In the genomic region with DNA sequence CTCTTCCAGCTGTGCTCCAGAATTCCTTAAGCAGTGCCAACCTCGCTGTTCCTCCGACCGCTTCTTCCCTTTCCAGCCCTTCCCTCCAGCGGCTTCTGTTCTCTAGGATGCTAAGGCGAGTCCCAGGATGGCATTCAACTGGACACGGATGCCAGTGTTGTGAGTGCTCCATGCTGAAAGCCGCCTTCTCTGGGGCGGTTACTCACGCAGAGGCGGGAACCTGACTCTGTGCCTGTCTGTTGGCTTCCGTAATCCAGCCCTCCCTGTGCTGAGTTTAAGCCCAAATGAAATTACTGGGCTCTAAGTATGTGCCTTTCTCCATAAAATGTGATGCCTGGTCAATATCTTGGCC, we compare ENCODE assay signal across 14 cellular contexts. TPM values are rescaled to one million over a fixed set of nuclear protein-coding genes. Genes with fewer than 3 reads are reported as not detected.
DNase-seq lines count a peak whose midpoint lies in the region; ATAC-seq and TF ChIP-seq lines count a peak whose summit lies in the region.
"Had no signal": no experiment of that assay in that cellular context is flagged by ENCODE, and none has a peak within 500 bp of the region (broad histone marks: within the 10 kb centered on the region; RNA-seq: fewer than 3 reads in every experiment).

No MANE protein-coding gene starts in this region.

- H3K4me1 ChIP-seq in fibroblast of lung (ENCODE audit: control insufficient read depth, extremely low read depth, insufficient read depth, low read length) = peaks cover 38% of the 10 kb centered on the region

- no peak overlapping the region for H2AFZ ChIP-seq in fibroblast of lung (ENCODE audit: low read length)

- no peak overlapping the region for H3K4me3 ChIP-seq in fibroblast of lung (replicated peaks in 1 of 4; ENCODE audit: control extremely low read depth in 1 of 4, insufficient read depth in 1 of 4, low read depth in 3 of 4, low read length in 4 of 4)
- H3K4me3 ChIP-seq: skin epidermis had no signal

- peaks cover 1% of the 10 kb centered on the region for H3K36me3 ChIP-seq in fibroblast of lung (ENCODE audit: control insufficient read depth, insufficient read depth, low read length)

- no peaks in the 10 kb centered on the region for H3K9me3 ChIP-seq in fibroblast of lung (ENCODE audit: control insufficient read depth, insufficient read depth, low read depth, low read length)

- peaks cover 3% of the 10 kb centered on the region for H4K20me1 ChIP-seq in fibroblast of lung (ENCODE audit: control insufficient read depth, extremely low read depth, insufficient read depth, low read length)

- peak; percentile 78 for DNase-seq in NCI-H226
- DNase-seq in fibroblast of lung (ENCODE audit: low read depth in 2 of 2) = peak in 1 of 2 donors; percentile 86
- peak; percentile 34 for DNase-seq in mucosa of gallbladder (ENCODE audit: low spot score)
- DNase-seq in type B pancreatic cell (ENCODE audit: extremely low spot score, unreplicated experiment) = no peak
- DNase-seq in iPS-NIHi7 (ENCODE audit: extremely low spot score) = no peak
- DNase-seq in NCI-H146 treated with DMSO at 0.1 percent for 48 hours (lab: John Stamatoyannopoulos, UW; ENCODE audit: unreplicated experiment) = no peak
- DNase-seq: activated CD8-positive, alpha-beta T cell treated with anti-CD3 and anti-CD28 coated beads for 36 hours; DMS79 treated with DMSO at 0.1 percent for 48 hours; NCI-H524; stimulated activated CD8-positive, alpha-beta memory T cell treated with anti-CD3 and anti-CD28 coated beads, Interleukin-4, amount 100 ng/mL, for 48 hours had no signal

- peak overlapping the region; percentile 93 for H3K27ac ChIP-seq in fibroblast of lung (ENCODE audit: insufficient read depth, low read length)

- H3K9ac ChIP-seq in fibroblast of lung (ENCODE audit: insufficient read depth, low read length) = no peak overlapping the region

- peaks cover 24% of the 10 kb centered on the region for H3K36me3 Mint-ChIP-seq in type B pancreatic cell
- H3K36me3 Mint-ChIP-seq: activated naive CD4-positive, alpha-beta T cell treated with anti-CD3 and anti-CD28 coated beads, Interleukin-2, amount 50 U/mL, for 24 hours had no signal

- peaks cover 29% of the 10 kb centered on the region for H3K4me1 Mint-ChIP-seq in type B pancreatic cell (ENCODE audit: unreplicated experiment)
- H3K4me1 Mint-ChIP-seq: activated naive CD4-positive, alpha-beta T cell treated with anti-CD3 and anti-CD28 coated beads, Interleukin-2, amount 50 U/mL, for 24 hours had no signal

- H3K4me3 Mint-ChIP-seq in type B pancreatic cell = peak overlapping the region; percentile 67
- H3K4me3 Mint-ChIP-seq: activated CD8-positive, alpha-beta T cell treated with anti-CD3 and anti-CD28 coated beads for 36 hours; activated naive CD4-positive, alpha-beta T cell treated with anti-CD3 and anti-CD28 coated beads, Interleukin-2, amount 50 U/mL, for 24 hours had no signal

- no peaks in the 10 kb centered on the region for H3K9me3 Mint-ChIP-seq in type B pancreatic cell

- no peak for TF ChIP-seq POLR2A in GM18505 (IDR thresholded peaks at IDR 0.05; ENCODE audit: borderline replicate concordance, extremely low read depth, insufficient read depth, insufficient read length)

- no peaks in the 10 kb centered on the region for H3K27me3 ChIP-seq in fibroblast of lung (ENCODE audit: control insufficient read depth, insufficient read depth, low read length)

- H3K79me2 ChIP-seq in fibroblast of lung (ENCODE audit: control insufficient read depth, insufficient read depth, low read length) = peaks cover 56% of the 10 kb centered on the region

- peaks cover 8% of the 10 kb centered on the region for H3K27me3 Mint-ChIP-seq in type B pancreatic cell

- H3K27ac Mint-ChIP-seq in type B pancreatic cell = peak overlapping the region; percentile 29
- H3K27ac Mint-ChIP-seq: activated CD8-positive, alpha-beta T cell treated with anti-CD3 and anti-CD28 coated beads for 36 hours; activated naive CD4-positive, alpha-beta T cell treated with anti-CD3 and anti-CD28 coated beads, Interleukin-2, amount 50 U/mL, for 24 hours had no signal

- ATAC-seq in GM18505 (IDR thresholded peaks at IDR 0.05; ENCODE audit: unreplicated experiment) (no peak), GM21786 (IDR thresholded peaks at IDR 0.05; ENCODE audit: unreplicated experiment) (no peak)
- ATAC-seq: activated CD8-positive, alpha-beta T cell treated with anti-CD3 and anti-CD28 coated beads for 36 hours had no signal

- no peak for TF ChIP-seq CTCF in fibroblast of lung (conservative IDR thresholded peaks at IDR 0.05 in 1 of 2, IDR thresholded peaks at IDR 0.05 in 1 of 2; ENCODE audit: low read depth in 1 of 2, low read length in 2 of 2)
- TF ChIP-seq CTCF in type B pancreatic cell (conservative IDR thresholded peaks at IDR 0.05) = no peak

- H3K4me2 ChIP-seq in fibroblast of lung (ENCODE audit: extremely low read depth, insufficient read depth, low read length) = peak overlapping the region; percentile 48

RNA-seq across cellular contexts. Expression of a gene that starts 20.2 kb away (rescaled TPM):
- total RNA-seq in fibroblast of lung (63.7 and 72.8 TPM in 2 replicates), mucosa of gallbladder (42.6 TPM), type B pancreatic cell (ENCODE audit: low replicate concordance) (16.1 and 112 TPM in 2 replicates)
- polyA plus RNA-seq in fibroblast of lung = 83.9 and 109 TPM in 2 replicates
- polyA plus RNA-seq in fibroblast of lung (2012) = 164 and 250 TPM in 2 replicates
- 171 and 250 TPM in 2 replicates for polyA minus RNA-seq in fibroblast of lung (ENCODE audit: low replicate concordance)

Comparison
In these comparisons a context has a peak if more than half of its experiments do, and no peak if none do; other contexts are left out.
1. DNase-seq: peak in NCI-H226 (single experiment) and mucosa of gallbladder (single experiment); none in type B pancreatic cell (single experiment), iPS-NIHi7 (single experiment) and NCI-H146 treated with DMSO at 0.1 percent for 48 hours (single experiment).